13 cellular contexts compared by ENCODE assay signal in genomic region chr6:134267917-134268361, GRCh38. TPM values are rescaled to one million over a fixed set of nuclear protein-coding genes. Genes with fewer than 3 reads are reported as not detected.
DNase-seq lines count a peak whose midpoint lies in the region; ATAC-seq, FAIRE-seq and TF ChIP-seq lines count a peak whose summit lies in the region.
"Had no signal": no experiment of that assay in that cellular context is flagged by ENCODE, and none has a peak within 500 bp of the region (broad histone marks: within the 10 kb centered on the region; RNA-seq: fewer than 3 reads in every experiment).

No MANE protein-coding gene starts in this region.

- H3K9me3 ChIP-seq in HepG2 (ENCODE audit: low read length) (no peaks in the 10 kb centered on the region), right lobe of liver (no peaks in the 10 kb centered on the region)
- H3K9me3 ChIP-seq: upper lobe of left lung had no signal

- BruUV-seq in HepG2 (replicated peaks; lab: Mats Ljungman, UMichigan), result no TSS peak

- H3K4me2 ChIP-seq in HepG2 (ENCODE audit: low read depth, low read length), result peak overlapping the region; percentile 41

- TF ChIP-seq CTCF in HepG2 (CRISPR knock-in tag; IDR thresholded peaks at IDR 0.05) (no peak), right lobe of liver (IDR thresholded peaks at IDR 0.05) (no peak)

- ATAC-seq in HepG2 (peak; percentile 71), right lobe of liver (no peak), HG03378 (IDR thresholded peaks at IDR 0.05; ENCODE audit: unreplicated experiment) (no peak), HG03469 (IDR thresholded peaks at IDR 0.05; ENCODE audit: unreplicated experiment) (no peak)

- peak overlapping the region; percentile 96 for H2AFZ ChIP-seq in HepG2 (ENCODE audit: low read length)

- no peaks in the 10 kb centered on the region; a peak in 1 of 5 replicates for H3K27me3 ChIP-seq in HepG2 (ENCODE audit: control insufficient read depth in 1 of 2, insufficient read depth in 2 of 2, low read length in 2 of 2)
- H3K27me3 ChIP-seq in right lobe of liver, result no peaks in the 10 kb centered on the region
- H3K27me3 ChIP-seq: upper lobe of left lung had no signal

- H3K36me3 ChIP-seq in HepG2 (replicated peaks in 1 of 2; ENCODE audit: control insufficient read depth in 1 of 2, insufficient read depth in 2 of 2, low read length in 2 of 2) (no peaks in the 10 kb centered on the region), right lobe of liver (no peaks in the 10 kb centered on the region)
- H3K36me3 ChIP-seq: upper lobe of left lung had no signal

- DNase-seq in HepG2 (ENCODE audit: low spot score) (peak; percentile 19), right lobe of liver (no peak), left kidney (ENCODE audit: low read depth, low spot score) (peak; percentile 88), HCEC 1CT (no peak), AG20443 (ENCODE audit: low spot score) (no peak)
- DNase-seq: AML-193, cortex of kidney, GOT3 had no signal

- CTCF ChIA-PET in HepG2 (lab: Yijun Ruan, JAX; ENCODE audit: low intra/inter-chr PET ratio, low total read pairs), result no interaction called here

- POLR2A ChIA-PET in HepG2 (lab: Yijun Ruan, JAX), result no interaction called here

- intact Hi-C loops in HepG2 (cut with micrococcal nuclease; ENCODE audit: unreplicated experiment) (no loop called here), right lobe of liver (cut with DNase I) (no loop called here)

- H3K4me1 ChIP-seq in HepG2 (ENCODE audit: insufficient read depth, low read length) (peaks cover 6% of the 10 kb centered on the region; the same call in 1 of the 2 replicates), right lobe of liver (no peaks in the 10 kb centered on the region)
- H3K4me1 ChIP-seq: upper lobe of left lung had no signal

- no peak overlapping the region for H3K9ac ChIP-seq in HepG2 (ENCODE audit: insufficient read depth, low read depth, low read length)

- H3K27ac ChIP-seq in HepG2 (ENCODE audit: extremely low read length, insufficient read depth, low read length) (no peak overlapping the region), right lobe of liver (no peak overlapping the region), cingulate gyrus (ENCODE audit: low read depth, low read length) (peak overlapping the region; percentile 94)
- H3K27ac ChIP-seq: SK-N-MC, upper lobe of left lung had no signal

- TF ChIP-seq RAD21 in HepG2 (CRISPR knock-in tag; IDR thresholded peaks at IDR 0.05), result no peak

- TF ChIP-seq POLR2A in HepG2 (IDR thresholded peaks at IDR 0.05; ENCODE audit: insufficient read depth in 1 of 2, low read depth in 2 of 2, low read length in 2 of 2) (no peak), right lobe of liver (IDR thresholded peaks at IDR 0.05) (no peak)

- peak; percentile 8 for FAIRE-seq in HepG2 (lab: Jason Lieb, UNC)

- 39% methylated on average over 10 of the region's 10 CpGs for WGBS in HepG2 (ENCODE audit: low lambda C conversion rate)
- WGBS in right lobe of liver (ENCODE audit: insufficient coverage, low coverage, low lambda C conversion rate, missing lambda C conversion rate), result 90% methylated on average over 2 of the region's 10 CpGs

- no peaks in the 10 kb centered on the region for H3K79me2 ChIP-seq in HepG2 (ENCODE audit: insufficient read depth, low read length)

- in situ Hi-C loops in HepG2 (cut with HindIII; ENCODE audit: extremely low pct_ligation_motif_present, low pct_unique_long_range_greater_than_20kb), result no loop called here

- H3K4me3 ChIP-seq in HepG2 (replicated peaks in 1 of 3; ENCODE audit: insufficient read depth in 1 of 3, low read depth in 2 of 3, low read length in 3 of 3) (no peak overlapping the region), right lobe of liver (no peak overlapping the region)
- H3K4me3 ChIP-seq: SK-N-MC, upper lobe of left lung had no signal

- TF ChIP-seq EP300 in HepG2 (IDR thresholded peaks at IDR 0.05; ENCODE audit: low read depth in 2 of 2, low read length in 2 of 2) (no peak), HepG2 (CRISPR knock-in tag; IDR thresholded peaks at IDR 0.05; ENCODE audit: borderline replicate concordance) (no peak)

- H4K20me1 ChIP-seq in HepG2 (ENCODE audit: insufficient read depth, low read length), result no peaks in the 10 kb centered on the region

TF ChIP-seq in HepG2, 621 proteins besides CTCF, POLR2A, EP300 and RAD21 (continues in another document):
- TF ChIP-seq SETDB1 (CRISPR knock-in tag; IDR thresholded peaks at IDR 0.05; ENCODE audit: borderline replicate concordance) (no peak), MAFF (IDR thresholded peaks at IDR 0.05; ENCODE audit: low read depth, low read length) (peak; percentile 78), ARID4A (CRISPR knock-in tag; IDR thresholded peaks at IDR 0.05; ENCODE audit: borderline replicate concordance) (0 out of 2 replicates have a peak, but pooled peaks have one; percentile 20), ZNF510 (CRISPR knock-in tag; IDR thresholded peaks at IDR 0.05; ENCODE audit: low read depth) (no peak), ZNF441 (CRISPR knock-in tag; IDR thresholded peaks at IDR 0.05; ENCODE audit: borderline replicate concordance) (no peak), KDM6A (CRISPR knock-in tag; IDR thresholded peaks at IDR 0.05; ENCODE audit: low read depth) (no peak), MAFK (conservative IDR thresholded peaks at IDR 0.05 in 1 of 2, IDR thresholded peaks at IDR 0.05 in 1 of 2; ENCODE audit: low read length in 2 of 2) (peak; percentile 81 to 86), SRF (IDR thresholded peaks at IDR 0.05; ENCODE audit: low read depth, low read length) (no peak), TBX2 (CRISPR knock-in tag; IDR thresholded peaks at IDR 0.05; ENCODE audit: borderline replicate concordance) (peak; percentile 19; the same call in 1 of the 2 replicates)

RNA-seq across cellular contexts. Expression of gene SGK1, which starts 50.0 kb away (rescaled TPM):
- total RNA-seq in HepG2 (2016; rRNA removed; fragmentation: Illumina TruSeq; extraction: Trizol), result 56.1 and 58.8 TPM in 2 replicates
- total RNA-seq in HepG2 (2016; cell fraction: cytosol; rRNA removed; fragmentation: Illumina TruSeq; extraction: Trizol; ENCODE audit: low read depth), result 10.2 and 13.0 TPM in 2 replicates
- 46.1 and 56.2 TPM in 2 replicates for total RNA-seq in HepG2 (2016; cell fraction: insoluble cytoplasmic fraction; rRNA removed; fragmentation: Illumina TruSeq; extraction: Trizol)
- total RNA-seq in HepG2 (2016; cell fraction: membrane; rRNA removed; fragmentation: Illumina TruSeq; extraction: Trizol), result 19.9 and 20.9 TPM in 2 replicates
- total RNA-seq in HepG2 (2016; cell fraction: nucleus; rRNA removed; fragmentation: Illumina TruSeq; extraction: Trizol), result 74.0 and 78.2 TPM in 2 replicates
- 42.1 and 56.2 TPM in 2 replicates for polyA plus RNA-seq in HepG2 (2011; rRNA removed)
- polyA plus RNA-seq in HepG2 (2011; cell fraction: cytosol; rRNA removed), result 54.8 and 55.2 TPM in 2 replicates
- polyA plus RNA-seq in HepG2 (2011; cell fraction: nucleus; rRNA removed), result 207 TPM in 2 replicates
- 47.4 and 50.1 TPM in 2 replicates for polyA plus RNA-seq in HepG2 (2012)
- polyA plus RNA-seq in HepG2 (2016; cell fraction: cytosol; fragmentation: Illumina TruSeq; extraction: Trizol; ENCODE audit: low read depth), result 4.1 and 4.3 TPM in 2 replicates
- 46.8 and 48.8 TPM in 2 replicates for polyA plus RNA-seq in HepG2 (2016; cell fraction: insoluble cytoplasmic fraction; fragmentation: Illumina TruSeq; extraction: Trizol; ENCODE audit: low read depth)
- 9.3 and 10.2 TPM in 2 replicates for polyA plus RNA-seq in HepG2 (2016; cell fraction: membrane; fragmentation: Illumina TruSeq; extraction: Trizol; ENCODE audit: low read depth)
- 92.7 and 107 TPM in 2 replicates for polyA plus RNA-seq in HepG2 (2016; cell fraction: nucleus; fragmentation: Illumina TruSeq; extraction: Trizol; ENCODE audit: insufficient read depth, low read depth)
- polyA minus RNA-seq in HepG2 (2011; rRNA and poly(A)+ RNA removed; ENCODE audit: low replicate concordance), result 62.6 and 656 TPM in 2 replicates
- 24.9 and 25.8 TPM in 2 replicates for polyA minus RNA-seq in HepG2 (2011; cell fraction: cytosol; rRNA and poly(A)+ RNA removed)
- 193 and 212 TPM in 2 replicates for polyA minus RNA-seq in HepG2 (2011; cell fraction: nucleus; rRNA and poly(A)+ RNA removed)
- total RNA-seq in right lobe of liver, result 100 to 1,000 TPM in 1 of 6 experiments, 10 to 100 TPM in 5; 15.9 to 149 (median 43.0) TPM

Comparison
In these comparisons a context has a peak if more than half of its experiments do, and no peak if none do; other contexts are left out.
1. DNase-seq: peak in HepG2 (single experiment) and left kidney (single experiment); none in right lobe of liver (0 of 3), HCEC 1CT (single experiment) and AG20443 (single experiment).